22 cellular contexts compared by ENCODE assay signal in genomic region chr18:39635966-39636365, GRCh38.
DNase-seq lines count a peak whose midpoint lies in the region; ATAC-seq and TF ChIP-seq lines count a peak whose summit lies in the region.
"Had no signal": no experiment of that assay in that cellular context is flagged by ENCODE, and none has a peak within 500 bp of the region (broad histone marks: within the 10 kb centered on the region; RNA-seq: fewer than 3 reads in every experiment).

No MANE protein-coding gene starts in this region.

- H3K36me3 ChIP-seq in GM23248 (ENCODE audit: low read depth) = no peaks in the 10 kb centered on the region
- no peaks in the 10 kb centered on the region for H3K36me3 ChIP-seq in adipocyte (ENCODE audit: control insufficient read depth, insufficient read depth, low read length, severe bottlenecking)
- no peaks in the 10 kb centered on the region for H3K36me3 ChIP-seq in Peyer's patch
- H3K36me3 ChIP-seq: BLaER1 treated with 17β-estradiol and CSF1 and Interleukin-3, amounts not matched to agents 10 nM and 100 nM; HAP-1; MG63 had no signal

- TF ChIP-seq CTCF in AG10803 (conservative IDR thresholded peaks at IDR 0.05; ENCODE audit: low read length) (no peak), fibroblast of the aortic adventitia (IDR thresholded peaks at IDR 0.05; ENCODE audit: insufficient read depth, low read length) (no peak), Peyer's patch (IDR thresholded peaks at IDR 0.05) (no peak)

- H4K20me1 ChIP-seq in GM23248 (ENCODE audit: insufficient read depth) = no peaks in the 10 kb centered on the region
- H4K20me1 ChIP-seq: BLaER1 treated with 17β-estradiol and CSF1 and Interleukin-3, amounts not matched to agents 10 nM and 100 nM had no signal

- DNase-seq in AG10803 (ENCODE audit: low read depth) = peak; percentile 20
- DNase-seq in GM23248 = peak; percentile 11
- DNase-seq in adipocyte (ENCODE audit: low read depth) = peak; percentile 11
- peak; percentile 8 for DNase-seq in fibroblast of the aortic adventitia (ENCODE audit: low read depth)
- no peak for DNase-seq in activated effector memory CD4-positive, alpha-beta T cell treated with Interleukin-2 at 50 U/mL for 16 hours
- no peak for DNase-seq in left colon
- no peak for DNase-seq in Peyer's patch
- DNase-seq: AML-193; CD4-positive, alpha-beta T cell; DMS53; GOT3; HFFc6; IMR-90; KG1; MG63; NCI-H187; NCI-H2081 treated with DMSO at 0.1 percent for 48 hours; NCI-H524 treated with DMSO at 0.1 percent for 48 hours; SK-N-SH; SW 1271 had no signal

- H3K4me1 ChIP-seq in GM23248 (ENCODE audit: insufficient read depth) (0 out of 2 replicates have a peak, but pooled peaks cover 10% of the 10 kb centered on the region), adipocyte (ENCODE audit: control insufficient read depth, insufficient read depth, low read length) (peaks cover 4% of the 10 kb centered on the region), Peyer's patch (no peaks in the 10 kb centered on the region)
- H3K4me1 ChIP-seq: BLaER1 treated with 17β-estradiol and CSF1 and Interleukin-3, amounts not matched to agents 10 nM and 100 nM had no signal

- H3K9ac ChIP-seq in GM23248 (no peak overlapping the region), adipocyte (ENCODE audit: low read length) (no peak overlapping the region)
- H3K9ac ChIP-seq: BLaER1 treated with 17β-estradiol and CSF1 and Interleukin-3, amounts not matched to agents 10 nM and 100 nM; SK-N-SH had no signal

- no peaks in the 10 kb centered on the region for H3K9me2 ChIP-seq in GM23248 (ENCODE audit: insufficient read depth)
- H3K9me2 ChIP-seq: SK-N-SH had no signal

- H3K4me2 ChIP-seq in GM23248 (ENCODE audit: unreplicated experiment) = no peak overlapping the region
- H3K4me2 ChIP-seq: BLaER1 treated with 17β-estradiol and CSF1 and Interleukin-3, amounts not matched to agents 10 nM and 100 nM; SK-N-SH had no signal

- no peaks in the 10 kb centered on the region for H3F3A ChIP-seq in GM23248 (ENCODE audit: insufficient read depth)

- no peak overlapping the region for H3K27ac ChIP-seq in GM23248
- no peak overlapping the region for H3K27ac ChIP-seq in Peyer's patch
- H3K27ac ChIP-seq: BLaER1 treated with 17β-estradiol and CSF1 and Interleukin-3, amounts not matched to agents 10 nM and 100 nM had no signal

- H3K27me3 ChIP-seq in GM23248 (replicated peaks; ENCODE audit: insufficient read depth) = no peaks in the 10 kb centered on the region
- H3K27me3 ChIP-seq in adipocyte (replicated peaks; ENCODE audit: control insufficient read depth, insufficient read depth, low read length) = no peaks in the 10 kb centered on the region
- H3K27me3 ChIP-seq in Peyer's patch = no peaks in the 10 kb centered on the region
- H3K27me3 ChIP-seq: BLaER1 treated with 17β-estradiol and CSF1 and Interleukin-3, amounts not matched to agents 10 nM and 100 nM; MG63 had no signal

- in situ Hi-C loops in GM23248 (cut with MboI) = no loop called here

- H3K4me3 ChIP-seq in AG10803 (ENCODE audit: low read length) = no peak overlapping the region
- H3K4me3 ChIP-seq in GM23248 = no peak overlapping the region
- H3K4me3 ChIP-seq in adipocyte (ENCODE audit: low read length) = no peak overlapping the region
- H3K4me3 ChIP-seq in fibroblast of the aortic adventitia (ENCODE audit: low read depth, low read length) = no peak overlapping the region
- no peak overlapping the region for H3K4me3 ChIP-seq in Peyer's patch
- H3K4me3 ChIP-seq: BLaER1 treated with 17β-estradiol and CSF1 and Interleukin-3, amounts not matched to agents 10 nM and 100 nM; HAP-1; MG63 had no signal

- ATAC-seq in left colon = no peak

- H3K79me2 ChIP-seq in GM23248 (ENCODE audit: insufficient read depth) = no peaks in the 10 kb centered on the region

- no peak for TF ChIP-seq POLR2A in Peyer's patch (IDR thresholded peaks at IDR 0.05)

- no peak overlapping the region for H2AFZ ChIP-seq in GM23248

- intact Hi-C loops in left colon (cut with DNase I, micrococcal nuclease) = no loop called here

- no peaks in the 10 kb centered on the region for H3K9me3 ChIP-seq in GM23248 (ENCODE audit: low read depth)
- H3K9me3 ChIP-seq in adipocyte (ENCODE audit: control insufficient read depth, low read length) = no peaks in the 10 kb centered on the region
- H3K9me3 ChIP-seq in Peyer's patch = no peaks in the 10 kb centered on the region
- H3K9me3 ChIP-seq: BLaER1 treated with 17β-estradiol and CSF1 and Interleukin-3, amounts not matched to agents 10 nM and 100 nM; HAP-1; MG63; SK-N-SH had no signal

Comparison
In these comparisons a context has a peak if more than half of its experiments do, and no peak if none do; other contexts are left out.
1. DNase-seq: peak in AG10803 (single experiment), GM23248 (single experiment), adipocyte (single experiment) and fibroblast of the aortic adventitia (single experiment); none in activated effector memory CD4-positive, alpha-beta T cell treated with Interleukin-2 at 50 U/mL for 16 hours (single experiment), left colon (0 of 2) and Peyer's patch (0 of 3).